Comparison of ENCODE assay signal across 33 cellular contexts in genomic region chr9:73532985-73533384, GRCh38.
"Had no signal": no experiment of that assay in that cellular context is flagged by ENCODE, and none has a peak within 500 bp of the region (broad histone marks: within the 10 kb centered on the region; RNA-seq: fewer than 3 reads in every experiment).

No MANE protein-coding gene starts in this region.

- H3K27me3 ChIP-seq: adrenal gland, body of pancreas, brain microvascular endothelial cell, breast epithelium had no signal

- DNase-seq: activated B cell treated with CpG ODN at 0.5 μM for 24 hours; activated CD4-positive, alpha-beta memory T cell treated with anti-CD3 and anti-CD28 coated beads for 36 hours; activated CD4-positive, alpha-beta T cell treated with anti-CD3 and anti-CD28 coated beads for 4 hours; activated CD4-positive, alpha-beta T cell treated with anti-CD3 and anti-CD28 coated beads, Interleukin-2, amount 10 ng/mL, durations not matched to agents 24 days and 14 days; activated CD4-positive, alpha-beta T cell treated with anti-CD3 and anti-CD28 coated beads, Interleukin-2, amount 50 U/mL, for 1 hour; activated CD4-positive, alpha-beta T cell treated with anti-CD3 and anti-CD28 coated beads, Interleukin-2, amount 50 U/mL, for 4 hours; activated CD4-positive, CD25-positive, alpha-beta regulatory T cell treated with anti-CD3 and anti-CD28 coated beads, Interleukin-2, amount 50 U/mL, for 72 hours; activated CD8-positive, alpha-beta memory T cell treated with anti-CD3 and anti-CD28 coated beads, Interleukin-2, amount 50 U/mL, for 4 hours; activated CD8-positive, alpha-beta T cell treated with anti-CD3 and anti-CD28 coated beads for 36 hours; activated effector memory CD4-positive, alpha-beta T cell treated with anti-CD3 and anti-CD28 coated beads, Interleukin-2, amount 50 U/mL, for 16 hours; activated gamma-delta T cell treated with Interleukin-2 at 50 U/mL for 16 hours; activated naive CD4-positive, alpha-beta T cell; activated naive CD4-positive, alpha-beta T cell treated with anti-CD3 and anti-CD28 coated beads for 36 hours; activated naive CD4-positive, alpha-beta T cell treated with anti-CD3 and anti-CD28 coated beads, Interleukin-2, amount 50 U/mL, for 16 hours; activated naive CD8-positive, alpha-beta T cell treated with anti-CD3 and anti-CD28 coated beads for 36 hours; activated T-cell treated with anti-CD3 and anti-CD28 coated beads for 4 hours; activated T-cell treated with anti-CD3 and anti-CD28 coated beads, Interleukin-2, amount 50 U/mL, for 1 hour; activated T-cell treated with anti-CD3 and anti-CD28 coated beads, Interleukin-2, amount 50 U/mL, for 4 hours; activated T-cell treated with anti-CD3 and anti-CD28 coated beads, Interleukin-2, amount 50 U/mL, for 72 hours; adrenal gland; amniotic stem cell; aorta; body of pancreas; brain microvascular endothelial cell; central memory CD4-positive, alpha-beta T cell; T-helper 2 cell; T-helper 9 cell had no signal

- H3K9me3 ChIP-seq: adrenal gland, body of pancreas, breast epithelium had no signal

- FAIRE-seq: astrocyte, TTC549 had no signal

- H3K36me3 ChIP-seq: adrenal gland, brain microvascular endothelial cell, breast epithelium had no signal

- ATAC-seq: activated CD8-positive, alpha-beta T cell treated with anti-CD3 and anti-CD28 coated beads for 36 hours; activated naive CD4-positive, alpha-beta T cell treated with anti-CD3 and anti-CD28 coated beads, Interleukin-2, amount 50 U/mL, for 72 hours; activated T-cell treated with anti-CD3 and anti-CD28 coated beads, Interleukin-2, amount 50 U/mL, for 4 hours; activated T-cell treated with anti-CD3 and anti-CD28 coated beads, Interleukin-2, amount 50 U/mL, for 72 hours; activated T-helper 17 cell treated with anti-CD3 and anti-CD28 coated beads, Interleukin-2, amount 50 U/mL, for 72 hours; body of pancreas had no signal

- H3K27ac ChIP-seq: adrenal gland, body of pancreas, brain microvascular endothelial cell, breast epithelium, VCaP had no signal

- H3K4me3 ChIP-seq: adrenal gland, body of pancreas, breast epithelium had no signal

- H3K4me1 ChIP-seq: adrenal gland, body of pancreas, breast epithelium had no signal
